Comparison of ENCODE assay signal across 8 cellular contexts in genomic region chr6:31652925-31653724, GRCh38. TPM values are rescaled to one million over a fixed set of nuclear protein-coding genes. Genes with fewer than 3 reads are reported as not detected.
DNase-seq lines count a peak whose midpoint lies in the region; ATAC-seq and TF ChIP-seq lines count a peak whose summit lies in the region.

No MANE protein-coding gene starts in this region.

- peak overlapping the region; percentile 62 to 92 (median 79) for H3K4me3 ChIP-seq in heart left ventricle
- H3K4me3 ChIP-seq in trophoblast cell (ENCODE audit: low read depth, low read length): peak overlapping the region; percentile 90

- no peaks in the 10 kb centered on the region for H3K27me3 ChIP-seq in CD4-positive, alpha-beta T cell (ENCODE audit: control insufficient read depth, insufficient read depth, low read length)
- H3K27me3 ChIP-seq in heart left ventricle (no peaks in the 10 kb centered on the region), trophoblast cell (ENCODE audit: insufficient read depth, low read length) (no peaks in the 10 kb centered on the region)

- peak overlapping the region; percentile 92 for H2BK5ac ChIP-seq in trophoblast cell (ENCODE audit: low read depth, low read length, poor library complexity)

- peak overlapping the region; percentile 95 for H4K12ac ChIP-seq in trophoblast cell (ENCODE audit: low read depth, low read length)

- H3K79me2 ChIP-seq in trophoblast cell (ENCODE audit: control insufficient read depth, insufficient read depth, low read length, poor library complexity): peaks cover 7% of the 10 kb centered on the region

- POLR2A ChIA-PET in CD4-positive, alpha-beta T cell (lab: Charles Lee): interaction anchor here (0.6 to 5.1 kb wide), 41 partner anchors 11 to 1665 kb away, joined by 3 to 250 read pairs (median 5); partner anchors contain the start of genes ABHD16A, ATF6B, C6orf47 and CSNK2B

- H3K36me3 Mint-ChIP-seq in CD4-positive, alpha-beta T cell (ENCODE audit: low read depth): peaks cover 52% of the 10 kb centered on the region
- peaks cover 4% of the 10 kb centered on the region for H3K36me3 Mint-ChIP-seq in activated naive CD4-positive, alpha-beta T cell treated with anti-CD3 and anti-CD28 coated beads, Interleukin-2, amount 50 U/mL, for 24 hours

- peak overlapping the region; percentile 92 for H4K91ac ChIP-seq in trophoblast cell (ENCODE audit: low read depth, low read length)

- H3K27me3 Mint-ChIP-seq in CD4-positive, alpha-beta T cell: no peaks in the 10 kb centered on the region
- H3K27me3 Mint-ChIP-seq in activated naive CD4-positive, alpha-beta T cell treated with anti-CD3 and anti-CD28 coated beads, Interleukin-2, amount 50 U/mL, for 24 hours: no peaks in the 10 kb centered on the region

- no peaks in the 10 kb centered on the region for H3K9me3 Mint-ChIP-seq in CD4-positive, alpha-beta T cell
- no peaks in the 10 kb centered on the region for H3K9me3 Mint-ChIP-seq in activated naive CD4-positive, alpha-beta T cell treated with anti-CD3 and anti-CD28 coated beads, Interleukin-2, amount 50 U/mL, for 24 hours

- DNase-seq in CD4-positive, alpha-beta T cell: peak in 3 of 10 experiments; percentile 14 to 86 (median 75)
- DNase-seq in NOMO-1 treated with DMSO at 0.1 percent for 48 hours (lab: John Stamatoyannopoulos, UW; ENCODE audit: unreplicated experiment) (peak; percentile 97), heart left ventricle (peak; percentile 87 to 92 (median 90)), trophoblast cell (peak in 1 of 2 donors; percentile 75), GF-D8 (lab: John Stamatoyannopoulos, UW) (no peak)

- no peak for TF ChIP-seq CTCF in CD4-positive, alpha-beta T cell (IDR thresholded peaks at IDR 0.05)
- TF ChIP-seq CTCF in heart left ventricle (IDR thresholded peaks at IDR 0.05): peak in 3 of 12 donors; percentile 5 to 31 (median 28)

- no peak overlapping the region for H2AK5ac ChIP-seq in trophoblast cell (ENCODE audit: low read length)

- H3K27ac Mint-ChIP-seq in CD4-positive, alpha-beta T cell: peak overlapping the region; percentile 98
- H3K27ac Mint-ChIP-seq in activated naive CD4-positive, alpha-beta T cell treated with anti-CD3 and anti-CD28 coated beads, Interleukin-2, amount 50 U/mL, for 24 hours: peak overlapping the region; percentile 99

- H3K9ac ChIP-seq in trophoblast cell (ENCODE audit: low read length): peak overlapping the region; percentile 75

- peaks cover 17% of the 10 kb centered on the region for H3K79me1 ChIP-seq in trophoblast cell (ENCODE audit: low read length)

- H3K36me3 ChIP-seq in heart left ventricle (peaks cover 0 to 56% (median 37%) of the 10 kb centered on the region in 9 donors), trophoblast cell (ENCODE audit: control insufficient read depth in 1 of 2, insufficient read depth in 2 of 2, low read length in 2 of 2) (peaks cover 17 to 29% of the 10 kb centered on the region in 2 experiments)

- peak overlapping the region; percentile 72 for H2AFZ ChIP-seq in trophoblast cell (ENCODE audit: insufficient read depth, low read length, poor library complexity)

- WGBS in heart left ventricle, 4 donors: 9 to 10% (median 10%) methylated on average over 37 of the region's 37 CpGs
- WGBS in trophoblast cell (ENCODE audit: extremely low coverage, insufficient coverage, insufficient read length): no CpG with 5 or more reads among the region's 37 CpGs

- H4K8ac ChIP-seq in trophoblast cell (ENCODE audit: low read depth, low read length): peak overlapping the region; percentile 96

- H2BK12ac ChIP-seq in trophoblast cell (ENCODE audit: low read length): no peak overlapping the region

- peak; percentile 70 for ATAC-seq in CD4-positive, alpha-beta T cell (ENCODE audit: poor library complexity)
- ATAC-seq in GM18873 (IDR thresholded peaks at IDR 0.05; ENCODE audit: low FRiP score, unreplicated experiment): peak; percentile 48
- ATAC-seq in HG03066 (IDR thresholded peaks at IDR 0.05; ENCODE audit: low read depth, unreplicated experiment): peak; percentile 56
- peak; percentile 73 to 83 (median 80) for ATAC-seq in heart left ventricle

- H3K14ac ChIP-seq in trophoblast cell (ENCODE audit: low read length): peak overlapping the region; percentile 83

- peak overlapping the region; percentile 82 for H3K4ac ChIP-seq in trophoblast cell (ENCODE audit: low read depth, low read length)

- H3K4me1 ChIP-seq in heart left ventricle (peaks cover 2 to 42% (median 26%) of the 10 kb centered on the region in 12 donors), trophoblast cell (ENCODE audit: control insufficient read depth in 1 of 2, insufficient read depth in 2 of 2, low read length in 2 of 2) (peaks cover 6 to 10% of the 10 kb centered on the region in 2 experiments)

- intact Hi-C loops in CD4-positive, alpha-beta T cell (cut with DNase I, micrococcal nuclease): loop anchor here (1.0 to 5.0 kb wide), 7 partner anchors 7 to 209 kb away; partner anchors contain the start of genes C6orf47 (in 2 of the 2), PRRC2A (in 2 of the 2), ABHD16A (in 1 of the 2) and ATP6V1G2 (in 1 of the 2)
- intact Hi-C loops in heart left ventricle (cut with DNase I): loop anchor here in 3 of 10 donors (1.0 kb wide), 1 partner anchor 33 kb away; the partner anchor contains the start of gene PRRC2A (in 3 of the 3)

- peaks cover 65% of the 10 kb centered on the region for H3K4me1 Mint-ChIP-seq in CD4-positive, alpha-beta T cell (ENCODE audit: low read depth)
- H3K4me1 Mint-ChIP-seq in activated naive CD4-positive, alpha-beta T cell treated with anti-CD3 and anti-CD28 coated beads, Interleukin-2, amount 50 U/mL, for 24 hours: peaks cover 53% of the 10 kb centered on the region

- peak overlapping the region; percentile 69 for H3K4me2 ChIP-seq in trophoblast cell (ENCODE audit: low read length)

- peak overlapping the region; percentile 10 for H2BK120ac ChIP-seq in trophoblast cell (ENCODE audit: insufficient read depth, low read length, poor library complexity)

- peak; percentile 31 to 70 for TF ChIP-seq POLR2A in heart left ventricle (IDR thresholded peaks at IDR 0.05)

- H3K23ac ChIP-seq in trophoblast cell (ENCODE audit: low read length): no peak overlapping the region

- no peaks in the 10 kb centered on the region for H3K9me3 ChIP-seq in CD4-positive, alpha-beta T cell (ENCODE audit: control insufficient read depth, low read length)
- H3K9me3 ChIP-seq in heart left ventricle (no peaks in the 10 kb centered on the region), trophoblast cell (ENCODE audit: insufficient read depth, low read depth, low read length) (no peaks in the 10 kb centered on the region)

- CTCF ChIA-PET in CD4-positive, alpha-beta T cell (lab: Charles Lee): interaction anchor here (0.7 to 2.9 kb wide), 12 partner anchors 8 to 142 kb away, joined by 3 to 9 read pairs (median 3); partner anchors contain the start of genes C6orf47, CSNK2B, GPANK1 and LST1

- no peak overlapping the region for H3K18ac ChIP-seq in trophoblast cell (ENCODE audit: low read length)

- H3K27ac ChIP-seq in CD4-positive, alpha-beta T cell (ENCODE audit: low read depth, low read length): peak overlapping the region; percentile 99
- H3K27ac ChIP-seq in heart left ventricle (peak overlapping the region; percentile 94 to 99 (median 98)), trophoblast cell (ENCODE audit: low read depth, low read length) (peak overlapping the region; percentile 93)

- peak overlapping the region; percentile 97 for H3K4me3 Mint-ChIP-seq in CD4-positive, alpha-beta T cell
- H3K4me3 Mint-ChIP-seq in activated naive CD4-positive, alpha-beta T cell treated with anti-CD3 and anti-CD28 coated beads, Interleukin-2, amount 50 U/mL, for 24 hours: peak overlapping the region; percentile 93

RNA-seq across cellular contexts. Expression of gene BAG6, which starts 0.7 kb away (rescaled TPM):
- total RNA-seq in CD4-positive, alpha-beta T cell: 100 to 1,000 TPM; 211 TPM
- total RNA-seq in heart left ventricle: 100 to 1,000 TPM; 265 to 499 (median 284) TPM
- polyA plus RNA-seq in heart left ventricle: 100 to 1,000 TPM; 307 to 378 TPM
- 204 and 206 TPM in 2 replicates for polyA plus RNA-seq in trophoblast cell (2013)

RNA-seq across cellular contexts. Expression of gene APOM, which starts 2.6 kb away (rescaled TPM):
- total RNA-seq in CD4-positive, alpha-beta T cell: 1 to 10 TPM; 4.2 to 4.6 TPM
- 1 to 10 TPM in 8 of 9 donors, under 1 TPM in 1; 0.54 to 4.3 (median 1.7) TPM for total RNA-seq in heart left ventricle
- 1 to 10 TPM; 2.4 to 6.6 TPM for polyA plus RNA-seq in heart left ventricle
- polyA plus RNA-seq in trophoblast cell (2013): 1.6 and 1.7 TPM in 2 replicates

RNA-seq across cellular contexts. Expression of gene C6orf47, which starts 7.5 kb away (rescaled TPM):
- 10 to 100 TPM in 1 of 2 experiments, 1 to 10 TPM in 1; 9.6 to 10.5 TPM for total RNA-seq in CD4-positive, alpha-beta T cell
- 10 to 100 TPM; 16.5 to 23.8 (median 20.0) TPM for total RNA-seq in heart left ventricle
- polyA plus RNA-seq in heart left ventricle: 10 to 100 TPM; 19.4 to 30.9 TPM
- polyA plus RNA-seq in trophoblast cell (2013): 11.8 and 12.0 TPM in 2 replicates

RNA-seq across cellular contexts. Expression of gene GPANK1, which starts 11.7 kb away (rescaled TPM):
- 10 to 100 TPM in 1 of 2 experiments, 1 to 10 TPM in 1; 9.8 to 11.0 TPM for total RNA-seq in CD4-positive, alpha-beta T cell
- total RNA-seq in heart left ventricle: 10 to 100 TPM; 15.9 to 29.8 (median 19.5) TPM
- 10 to 100 TPM; 19.5 to 24.5 TPM for polyA plus RNA-seq in heart left ventricle
- 32.0 and 34.1 TPM in 2 replicates for polyA plus RNA-seq in trophoblast cell (2013)

RNA-seq across cellular contexts. Expression of gene CSNK2B, which starts 12.8 kb away (rescaled TPM):
- total RNA-seq in CD4-positive, alpha-beta T cell: 10 to 100 TPM; 88.0 to 92.6 TPM
- 100 to 1,000 TPM; 111 to 323 (median 116) TPM for total RNA-seq in heart left ventricle
- 100 to 1,000 TPM; 124 to 203 TPM for polyA plus RNA-seq in heart left ventricle
- 297 and 298 TPM in 2 replicates for polyA plus RNA-seq in trophoblast cell (2013)
